Comparison of ENCODE assay signal across 8 cellular contexts in genomic region chr15:40217166-40217785, GRCh38. TPM values are rescaled to one million over a fixed set of nuclear protein-coding genes. Genes with fewer than 3 reads are reported as not detected.
DNase-seq lines count a peak whose midpoint lies in the region; ATAC-seq and TF ChIP-seq lines count a peak whose summit lies in the region.

No MANE protein-coding gene starts in this region.

- ATAC-seq in GM18502 (IDR thresholded peaks at IDR 0.05; ENCODE audit: poor library complexity, unreplicated experiment) (peak; percentile 57), lower lobe of right lung (peak; percentile 91 to 93), GM21381 (IDR thresholded peaks at IDR 0.05; ENCODE audit: unreplicated experiment) (no peak)

- H3K27ac ChIP-seq in C4-2B (no peak overlapping the region), lower lobe of right lung (no peak overlapping the region), suprapubic skin (no peak overlapping the region)

- intact Hi-C loops in lower lobe of right lung (cut with DNase I) = loop anchor here (5.0 kb wide), 1 partner anchor 55 kb away; no protein-coding TSS in a partner anchor

- H3K9me3 ChIP-seq in lower lobe of right lung (no peaks in the 10 kb centered on the region), suprapubic skin (no peaks in the 10 kb centered on the region)

- no peaks in the 10 kb centered on the region for H3K36me3 ChIP-seq in lower lobe of right lung
- H3K36me3 ChIP-seq in suprapubic skin = no peaks in the 10 kb centered on the region

- H3K4me1 ChIP-seq in lower lobe of right lung (no peaks in the 10 kb centered on the region), suprapubic skin (peaks cover 3% of the 10 kb centered on the region)

- H3K4me3 ChIP-seq in lower lobe of right lung (no peak overlapping the region), suprapubic skin (no peak overlapping the region)

- 45% methylated on average over 6 of the region's 6 CpGs for WGBS in suprapubic skin

- TF ChIP-seq POLR2A in suprapubic skin (IDR thresholded peaks at IDR 0.05) = no peak

- DNase-seq in NCI-H1048 (lab: John Stamatoyannopoulos, UW) = peak; percentile 55
- peak; percentile 7 to 53 for DNase-seq in SW 1271 (lab: John Stamatoyannopoulos, UW)
- peak; percentile 52 for DNase-seq in ecto neural progenitor cell (ENCODE audit: low spot score)
- DNase-seq in lower lobe of right lung = no peak
- no peak for DNase-seq in suprapubic skin (ENCODE audit: low spot score in 2 of 2)

- TF ChIP-seq EP300 in suprapubic skin (IDR thresholded peaks at IDR 0.05) = no peak

- H3K27me3 ChIP-seq in lower lobe of right lung (ENCODE audit: low read depth) (no peaks in the 10 kb centered on the region), suprapubic skin (no peaks in the 10 kb centered on the region)

- peak; percentile 94 for TF ChIP-seq CTCF in C4-2B (conservative IDR thresholded peaks at IDR 0.05)
- peak; percentile 91 for TF ChIP-seq CTCF in lower lobe of right lung (IDR thresholded peaks at IDR 0.05)
- peak; percentile 76 to 94 for TF ChIP-seq CTCF in suprapubic skin (IDR thresholded peaks at IDR 0.05)

RNA-seq across cellular contexts. Expression of gene PAK6, which starts 21.6 kb away (rescaled TPM):
- total RNA-seq in lower lobe of right lung = 5.6 TPM
- 100 to 1,000 TPM in 1 of 4 donors, 10 to 100 TPM in 3; 71.7 to 145 (median 79.2) TPM for total RNA-seq in suprapubic skin

RNA-seq across cellular contexts. Expression of gene BUB1B, which starts 56.4 kb away (rescaled TPM):
- 1.4 TPM for total RNA-seq in lower lobe of right lung
- total RNA-seq in suprapubic skin = 10 to 100 TPM in 2 of 4 donors, 1 to 10 TPM in 2; 1.8 to 12.2 (median 8.8) TPM

Comparison
In these comparisons a context has a peak if more than half of its experiments do, and no peak if none do; other contexts are left out.
1. DNase-seq: peak in NCI-H1048 (single experiment), SW 1271 (2 of 2) and ecto neural progenitor cell (single experiment); none in lower lobe of right lung (single experiment) and suprapubic skin (0 of 2).
2. RNA of gene PAK6, which starts 21.6 kb away (total RNA-seq): 71.7 to 145 TPM in suprapubic skin; 5.6 TPM in lower lobe of right lung (single experiment); every median in the first group is over 10 times any median in the second.
3. Peak in every context shown above with its lines, with median percentiles within 50 percentile points of each other: CTCF ChIP-seq.